ENCODE assay signal across 27 cellular contexts in genomic region chr7:31734456-31734855, GRCh38. TPM values are rescaled to one million over a fixed set of nuclear protein-coding genes. Genes with fewer than 3 reads are reported as not detected.
A peak's percentile ranks its signal among the peaks of the same experiment; 100 is the strongest.
DNase-seq lines count a peak whose midpoint lies in the region; ATAC-seq lines count a peak whose summit lies in the region.
"Had no signal": no experiment of that assay in that cellular context is flagged by ENCODE, and none has a peak within 500 bp of the region (broad histone marks: within the 10 kb centered on the region; RNA-seq: fewer than 3 reads in every experiment).

No MANE protein-coding gene starts in this region.

- no peaks in the 10 kb centered on the region for H3K36me3 ChIP-seq in MG63
- H3K36me3 ChIP-seq: adrenal gland, BE2C, colonic mucosa, esophagus squamous epithelium, neural progenitor cell, thyroid gland, WERI-Rb-1 had no signal

- H3K4me3 ChIP-seq in MG63: no peak overlapping the region
- H3K4me3 ChIP-seq: adrenal gland, colonic mucosa, esophagus squamous epithelium, neural progenitor cell, thyroid gland had no signal

- ATAC-seq in HG03439 (IDR thresholded peaks at IDR 0.05; ENCODE audit: unreplicated experiment): no peak
- ATAC-seq: effector memory CD8-positive, alpha-beta T cell; sciatic nerve; SK-N-SH treated with all-trans-retinoic acid at 6 μM for 48 hours; stimulated activated naive CD8-positive, alpha-beta T cell treated with anti-CD3 and anti-CD28 coated beads, Interleukin-15, amount 100 ng/mL, for 72 hours had no signal

- H3K27me3 ChIP-seq in MG63: no peaks in the 10 kb centered on the region
- H3K27me3 ChIP-seq: adrenal gland, BE2C, colonic mucosa, esophagus squamous epithelium, neural progenitor cell, thyroid gland had no signal

- H3K9me3 ChIP-seq in MG63: no peaks in the 10 kb centered on the region
- H3K9me3 ChIP-seq: adrenal gland, BE2C, Caco-2, colonic mucosa, esophagus squamous epithelium, thyroid gland had no signal

- DNase-seq in EL (peak; percentile 75), RPMI7951 (ENCODE audit: low read depth) (peak; percentile 84), epidermal melanocyte (ENCODE audit: insufficient read length, low spot score) (peak; percentile 57), C1 segment of cervical spinal cord (lab: John Stamatoyannopoulos, UW) (no peak), islet precursor cell (no peak), MG63 (no peak)
- DNase-seq: activated CD4-positive, alpha-beta T cell treated with anti-CD3 and anti-CD28 coated beads, Interleukin-2, amount 10 ng/mL, durations not matched to agents 24 days and 14 days; activated naive CD4-positive, alpha-beta T cell; activated T-cell treated with anti-CD3 and anti-CD28 coated beads, Interleukin-2, amount 50 U/mL, for 48 hours; adrenal gland; BE2C; Caco-2; colonic mucosa; DND-41; effector memory CD8-positive, alpha-beta T cell; esophagus squamous epithelium; NCI-H1092 treated with DMSO at 0.1 percent for 48 hours; NCI-H1930; NCI-H526 treated with DMSO at 0.1 percent for 48 hours; stimulated activated CD4-positive, alpha-beta T cell treated with anti-CD3 and anti-CD28 coated beads, Interleukin-15, amount 100 ng/mL, for 24 hours; stimulated activated naive CD8-positive, alpha-beta T cell treated with anti-CD3 and anti-CD28 coated beads, Interleukin-15, amount 100 ng/mL, for 72 hours; thyroid gland; WERI-Rb-1 had no signal

RNA-seq across cellular contexts. Expression of gene PPP1R17, which starts 47.4 kb away (rescaled TPM):
- not detected in 2 replicates for total RNA-seq in RPMI7951 (2014; rRNA removed; shearing (Covaris generic))
- total RNA-seq in MG63 (2014; rRNA removed; shearing (Covaris generic); ENCODE audit: low replicate concordance): not detected in 2 replicates
- total RNA-seq: activated CD4-positive, alpha-beta T cell treated with anti-CD3 and anti-CD28 coated beads, Interleukin-2, amount 10 ng/mL, durations not matched to agents 24 days and 14 days; Caco-2; colonic mucosa; esophagus squamous epithelium; sciatic nerve; thyroid gland had no signal

Comparison
In these comparisons a context has a peak if more than half of its experiments do, and no peak if none do; other contexts are left out.
1. DNase-seq: peak in EL (single experiment), RPMI7951 (single experiment) and epidermal melanocyte (single experiment); none in C1 segment of cervical spinal cord (0 of 14), islet precursor cell (single experiment) and MG63 (single experiment).